16 cellular contexts compared by ENCODE assay signal in the genomic region with DNA sequence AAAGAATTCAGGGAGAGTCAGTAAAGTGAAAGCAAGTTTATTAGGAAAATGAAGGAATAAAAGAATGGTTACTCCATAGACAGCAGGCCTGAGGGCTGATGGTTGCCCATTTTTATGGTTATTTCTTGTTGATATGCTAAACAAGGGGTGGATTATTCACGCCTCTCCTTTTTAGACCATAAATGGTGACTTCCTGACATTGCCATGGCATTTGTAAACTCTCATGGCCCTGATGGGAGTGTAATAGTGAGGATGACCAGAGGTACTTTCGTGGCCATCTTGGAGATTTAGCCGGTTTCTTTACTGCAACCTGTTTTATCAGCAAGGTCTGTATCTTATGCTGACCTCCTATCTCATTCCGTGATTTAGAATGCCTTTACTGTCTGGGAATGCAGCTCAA.
DNase-seq lines count a peak whose midpoint lies in the region; ATAC-seq and TF ChIP-seq lines count a peak whose summit lies in the region.
"Had no signal": no experiment of that assay in that cellular context is flagged by ENCODE, and none has a peak within 500 bp of the region (broad histone marks: within the 10 kb centered on the region; RNA-seq: fewer than 3 reads in every experiment).

No MANE protein-coding gene starts in this region.

- H3K36me3 ChIP-seq in GM23338 (ENCODE audit: insufficient read depth) (no peaks in the 10 kb centered on the region), HUES64 (ENCODE audit: insufficient read depth, low read length) (no peaks in the 10 kb centered on the region), endodermal cell (ENCODE audit: control insufficient read depth, insufficient read depth, low read length) (no peaks in the 10 kb centered on the region), iPS-20b (ENCODE audit: insufficient read depth, low read depth, low read length) (no peaks in the 10 kb centered on the region)

- H3K27ac Mint-ChIP-seq in GM23338 = peak overlapping the region; percentile 28; the same call in 1 of the 2 replicates
- peak overlapping the region; percentile 74 for H3K27ac Mint-ChIP-seq in endodermal cell
- H3K27ac Mint-ChIP-seq: B cell; CD4-positive, alpha-beta T cell had no signal

- no peaks in the 10 kb centered on the region for H3K79me2 ChIP-seq in GM23338 (replicated peaks; ENCODE audit: insufficient read depth)

- H3K4me2 ChIP-seq in GM23338 = peak overlapping the region; percentile 10; the same call in 1 of the 2 replicates

- peaks cover 18% of the 10 kb centered on the region for H3K36me3 Mint-ChIP-seq in GM23338 (ENCODE audit: low read depth)
- H3K36me3 Mint-ChIP-seq in endodermal cell (ENCODE audit: low read depth) = peaks cover 5% of the 10 kb centered on the region

- H4K20me1 ChIP-seq in GM23338 (replicated peaks; ENCODE audit: insufficient read depth) = no peaks in the 10 kb centered on the region

- H3K9ac ChIP-seq in HUES64 (ENCODE audit: low read depth, low read length) = peak overlapping the region; percentile 49
- H3K9ac ChIP-seq in endodermal cell (ENCODE audit: extremely low read depth, low read length, poor library complexity, severe bottlenecking) = peak overlapping the region; percentile 38
- peak overlapping the region; percentile 53; the same call in 1 of the 2 replicates for H3K9ac ChIP-seq in iPS-20b (ENCODE audit: low read depth, low read length)

- 21% methylated on average over 4 of the region's 4 CpGs for WGBS in HUES64
- 16 to 33% methylated on average over 3 to 4 of the region's 4 CpGs for WGBS in endodermal cell (ENCODE audit: insufficient coverage in 1 of 2, insufficient read length in 1 of 2), 2 experiments

- H3K9me3 Mint-ChIP-seq in GM23338 (peaks cover 17% of the 10 kb centered on the region), endodermal cell (peaks cover 20% of the 10 kb centered on the region)
- H3K9me3 Mint-ChIP-seq: CD4-positive, alpha-beta T cell had no signal

- H3K4me1 ChIP-seq in GM23338 (ENCODE audit: insufficient read depth) = peaks cover 26% of the 10 kb centered on the region
- H3K4me1 ChIP-seq in HUES64 (ENCODE audit: insufficient read depth, low read length) = peaks cover 28% of the 10 kb centered on the region
- no peaks in the 10 kb centered on the region for H3K4me1 ChIP-seq in endodermal cell (ENCODE audit: control insufficient read depth, insufficient read depth, low read length)
- H3K4me1 ChIP-seq in iPS-20b (ENCODE audit: insufficient read depth, low read length) = peaks cover 10% of the 10 kb centered on the region; the same call in 1 of the 2 replicates

- H3K9me2 ChIP-seq in GM23338 (ENCODE audit: insufficient read depth) = peaks cover 3% of the 10 kb centered on the region; the same call in 1 of the 2 replicates

- DNase-seq in GM23338 (ENCODE audit: low spot score) (peak; percentile 8), endodermal cell (no peak)
- no peak for DNase-seq in activated CD4-positive, alpha-beta T cell treated with anti-CD3 and anti-CD28 coated beads for 1 hour
- DNase-seq: C1 segment of cervical spinal cord; Calu3; CD4-positive, alpha-beta T cell; DMS153; DND-41; GOT3 had no signal

- H3K4me3 ChIP-seq in GM23338 (0 out of 2 replicates have a peak overlapping the region, but pooled peaks have one; percentile 31), HUES64 (ENCODE audit: low read length) (peak overlapping the region; percentile 24), endodermal cell (ENCODE audit: low read length) (peak overlapping the region; percentile 68), iPS-20b (ENCODE audit: low read length) (peak overlapping the region; percentile 40; the same call in 1 of the 2 replicates)

- TF ChIP-seq CTCF in GM23338 (conservative IDR thresholded peaks at IDR 0.05; ENCODE audit: low read depth in 2 of 2) = no peak
- no peak for TF ChIP-seq CTCF in endodermal cell (conservative IDR thresholded peaks at IDR 0.05)

- no peaks in the 10 kb centered on the region for H3F3A ChIP-seq in GM23338 (replicated peaks; ENCODE audit: low read depth)

- H3K4me1 Mint-ChIP-seq in GM23338 (peaks cover 21% of the 10 kb centered on the region), endodermal cell (peaks cover 21% of the 10 kb centered on the region)
- H3K4me1 Mint-ChIP-seq: B cell had no signal

- no peak overlapping the region for H3K27ac ChIP-seq in GM23338 (ENCODE audit: low read depth)
- H3K27ac ChIP-seq in HUES64 (ENCODE audit: low read depth, low read length) = peak overlapping the region; percentile 78
- no peak overlapping the region for H3K27ac ChIP-seq in endodermal cell (ENCODE audit: low read depth, low read length)
- H3K27ac ChIP-seq in iPS-20b (ENCODE audit: low read length) = peak overlapping the region; percentile 69

- H3K4me3 Mint-ChIP-seq in GM23338 (peak overlapping the region; percentile 22; the same call in 1 of the 3 replicates), endodermal cell (no peak overlapping the region)
- H3K4me3 Mint-ChIP-seq: B cell; CD4-positive, alpha-beta T cell had no signal

- H3K27me3 Mint-ChIP-seq in GM23338 (ENCODE audit: insufficient read depth, low read depth, poor library complexity) (peaks cover 2% of the 10 kb centered on the region), endodermal cell (ENCODE audit: insufficient read depth) (no peaks in the 10 kb centered on the region)
- H3K27me3 Mint-ChIP-seq: CD4-positive, alpha-beta T cell had no signal

- no peak overlapping the region for H2AFZ ChIP-seq in GM23338

- ATAC-seq in GM23338 = peak; percentile 38; the same call in 1 of the 3 replicates
- no peak for ATAC-seq in GM18861 (IDR thresholded peaks at IDR 0.05; ENCODE audit: unreplicated experiment)
- no peak for ATAC-seq in HG03095 (IDR thresholded peaks at IDR 0.05; ENCODE audit: unreplicated experiment)
- no peak for ATAC-seq in HG03442 (IDR thresholded peaks at IDR 0.05; ENCODE audit: unreplicated experiment)
- ATAC-seq: HCT116 had no signal

- peaks cover 5% of the 10 kb centered on the region for H3K9me3 ChIP-seq in HUES64 (ENCODE audit: insufficient read depth, low read depth, low read length)
- peaks cover 10% of the 10 kb centered on the region for H3K9me3 ChIP-seq in endodermal cell (ENCODE audit: control insufficient read depth, low read length)
- peaks cover 6% of the 10 kb centered on the region for H3K9me3 ChIP-seq in iPS-20b (ENCODE audit: insufficient read depth, low read depth, low read length)

- no peaks in the 10 kb centered on the region for H3K27me3 ChIP-seq in GM23338 (ENCODE audit: insufficient read depth)
- no peaks in the 10 kb centered on the region for H3K27me3 ChIP-seq in HUES64 (ENCODE audit: insufficient read depth, low read length)
- H3K27me3 ChIP-seq in endodermal cell (ENCODE audit: control insufficient read depth, insufficient read depth, low read length, poor library complexity, severe bottlenecking) = no peaks in the 10 kb centered on the region
- no peaks in the 10 kb centered on the region for H3K27me3 ChIP-seq in iPS-20b (ENCODE audit: insufficient read depth, low read length)

TF ChIP-seq in GM23338, 12 proteins besides CTCF, POLR2A, EP300 and RAD21:
- no peak for TF ChIP-seq ZNF114 (CRISPR knock-in tag; IDR thresholded peaks at IDR 0.05)
- TF ChIP-seq NANOG (IDR thresholded peaks at IDR 0.05; ENCODE audit: borderline replicate concordance) = peak; percentile 59; the same call in 1 of the 2 replicates

Comparison
In these comparisons a context has a peak if more than half of its experiments do, and no peak if none do; other contexts are left out.
1. H3K27ac ChIP-seq: peak in HUES64 (single experiment) and iPS-20b (single experiment); none in GM23338 (single experiment) and endodermal cell (single experiment).
2. Peak in every context shown above with its lines, with median percentiles within 50 percentile points of each other: H3K4me3 ChIP-seq and H3K9ac ChIP-seq.